ENCODE assay signal across 8 cellular contexts in the genomic region with DNA sequence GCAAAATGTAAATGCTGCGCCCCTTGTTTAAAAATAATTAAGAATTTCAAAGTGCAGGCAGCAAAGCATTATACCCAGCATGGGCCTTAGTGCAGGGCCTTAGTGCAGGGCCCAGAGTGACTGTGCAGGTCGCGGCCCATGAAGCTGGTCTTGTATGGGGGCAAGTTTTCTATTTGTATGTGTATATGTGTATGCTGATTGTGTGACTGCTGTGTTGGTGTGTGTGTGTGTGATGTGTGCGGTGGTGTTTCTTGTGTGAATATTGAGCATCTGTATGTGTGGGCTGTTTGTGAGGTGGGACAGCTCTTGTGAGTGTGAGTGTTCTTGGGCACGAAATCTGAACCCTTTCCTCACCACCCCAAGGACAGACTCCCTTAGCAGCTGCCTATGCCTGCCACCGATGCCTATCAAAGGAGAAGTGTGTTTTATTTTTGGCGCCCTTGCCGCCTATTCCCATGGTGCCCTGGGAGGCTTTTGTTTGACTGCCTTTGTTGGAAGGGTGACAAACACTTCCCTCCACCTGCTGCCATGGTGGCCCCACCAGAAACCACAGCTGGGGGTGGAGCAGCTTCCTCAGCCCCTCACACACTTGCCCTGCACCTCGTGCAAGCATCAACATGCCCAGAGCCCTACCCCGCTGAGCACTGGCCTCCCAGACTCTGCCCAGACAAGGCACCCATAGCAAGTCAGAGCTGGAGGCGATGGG. TPM values are rescaled to one million over a fixed set of nuclear protein-coding genes. Genes with fewer than 3 reads are reported as not detected.
DNase-seq lines count a peak whose midpoint lies in the region; ATAC-seq and TF ChIP-seq lines count a peak whose summit lies in the region.

No MANE protein-coding gene starts in this region.

- peak overlapping the region; percentile 35 for H3K4me3 Mint-ChIP-seq in activated T-helper 1 cell treated with anti-CD3 and anti-CD28 coated beads, Interleukin-12 subunit alpha, Interleukin-12 subunit beta, Interleukin-2, Interleukin-4 antibody, amounts not matched to agents 30 ng/mL and 10 ng/mL and 1 ng/mL, durations not matched to agents 14 hours and 24 hours and 36 hours
- peak overlapping the region; percentile 28 for H3K4me3 Mint-ChIP-seq in memory B cell

- H3K36me3 Mint-ChIP-seq in activated T-helper 1 cell treated with anti-CD3 and anti-CD28 coated beads, Interleukin-12 subunit alpha, Interleukin-12 subunit beta, Interleukin-2, Interleukin-4 antibody, amounts not matched to agents 30 ng/mL and 10 ng/mL and 1 ng/mL, durations not matched to agents 14 hours and 24 hours and 36 hours (ENCODE audit: low read depth), result peaks cover 27% of the 10 kb centered on the region
- H3K36me3 Mint-ChIP-seq in memory B cell, result no peaks in the 10 kb centered on the region

- intact Hi-C loops in activated T-helper 1 cell treated with anti-CD3 and anti-CD28 coated beads, Interleukin-12 subunit alpha, Interleukin-12 subunit beta, Interleukin-2, Interleukin-4 antibody, amounts not matched to agents 30 ng/mL and 10 ng/mL and 1 ng/mL, durations not matched to agents 14 hours and 24 hours and 36 hours (cut with micrococcal nuclease), result no loop called here
- intact Hi-C loops in vagina (cut with DNase I), result no loop called here

- H3K27ac Mint-ChIP-seq in activated T-helper 1 cell treated with anti-CD3 and anti-CD28 coated beads, Interleukin-12 subunit alpha, Interleukin-12 subunit beta, Interleukin-2, Interleukin-4 antibody, amounts not matched to agents 30 ng/mL and 10 ng/mL and 1 ng/mL, durations not matched to agents 14 hours and 24 hours and 36 hours, result peak overlapping the region; percentile 68
- H3K27ac Mint-ChIP-seq in memory B cell, result peak overlapping the region; percentile 81

- ATAC-seq in HG02798 (IDR thresholded peaks at IDR 0.05; ENCODE audit: poor library complexity, unreplicated experiment) (peak; percentile 32), memory B cell (ENCODE audit: low read depth) (peak; percentile 75), GM19023 (IDR thresholded peaks at IDR 0.05; ENCODE audit: unreplicated experiment) (no peak)

- no peaks in the 10 kb centered on the region for H3K36me3 ChIP-seq in vagina

- no peak overlapping the region for H3K4me3 ChIP-seq in vagina

- H3K27ac ChIP-seq in vagina, result peak overlapping the region; percentile 88

- H3K4me1 ChIP-seq in vagina, result peaks cover 72% of the 10 kb centered on the region

- TF ChIP-seq CTCF in vagina (IDR thresholded peaks at IDR 0.05), result no peak

- no peaks in the 10 kb centered on the region for H3K27me3 ChIP-seq in vagina

- no peaks in the 10 kb centered on the region for H3K9me3 ChIP-seq in vagina

- no peaks in the 10 kb centered on the region for H3K9me3 Mint-ChIP-seq in activated T-helper 1 cell treated with anti-CD3 and anti-CD28 coated beads, Interleukin-12 subunit alpha, Interleukin-12 subunit beta, Interleukin-2, Interleukin-4 antibody, amounts not matched to agents 30 ng/mL and 10 ng/mL and 1 ng/mL, durations not matched to agents 14 hours and 24 hours and 36 hours
- H3K9me3 Mint-ChIP-seq in memory B cell, result no peaks in the 10 kb centered on the region

- peaks cover 10% of the 10 kb centered on the region for H3K27me3 Mint-ChIP-seq in activated T-helper 1 cell treated with anti-CD3 and anti-CD28 coated beads, Interleukin-12 subunit alpha, Interleukin-12 subunit beta, Interleukin-2, Interleukin-4 antibody, amounts not matched to agents 30 ng/mL and 10 ng/mL and 1 ng/mL, durations not matched to agents 14 hours and 24 hours and 36 hours (ENCODE audit: insufficient read depth)
- no peaks in the 10 kb centered on the region for H3K27me3 Mint-ChIP-seq in memory B cell

- TF ChIP-seq POLR2A in vagina (IDR thresholded peaks at IDR 0.05), result no peak

- peaks cover 70% of the 10 kb centered on the region for H3K4me1 Mint-ChIP-seq in activated T-helper 1 cell treated with anti-CD3 and anti-CD28 coated beads, Interleukin-12 subunit alpha, Interleukin-12 subunit beta, Interleukin-2, Interleukin-4 antibody, amounts not matched to agents 30 ng/mL and 10 ng/mL and 1 ng/mL, durations not matched to agents 14 hours and 24 hours and 36 hours (ENCODE audit: low read depth)
- H3K4me1 Mint-ChIP-seq in memory B cell, result peaks cover 57% of the 10 kb centered on the region

- peak; percentile 49 for DNase-seq in NCI-H526 treated with DMSO at 0.1 percent for 48 hours (lab: John Stamatoyannopoulos, UW)
- peak; percentile 44 for DNase-seq in activated T-helper 1 cell treated with anti-CD3 and anti-CD28 coated beads, Interleukin-12 subunit alpha, Interleukin-12 subunit beta, Interleukin-2, Interleukin-4 antibody, amounts not matched to agents 30 ng/mL and 10 ng/mL and 1 ng/mL, durations not matched to agents 14 hours and 24 hours and 36 hours (ENCODE audit: low spot score)
- DNase-seq in memory B cell (ENCODE audit: low spot score in 2 of 2), result peak; percentile 8 to 50
- DNase-seq in vagina (ENCODE audit: extremely low spot score in 2 of 2), result peak in 1 of 2 donors; percentile 90
- no peak for DNase-seq in iPS-NIHi11 (ENCODE audit: low spot score)
- DNase-seq in germinal center (ENCODE audit: low spot score), result no peak

RNA-seq across cellular contexts. Expression of a gene that starts 18.0 kb away (rescaled TPM):
- total RNA-seq in activated T-helper 1 cell treated with anti-CD3 and anti-CD28 coated beads, Interleukin-12 subunit alpha, Interleukin-12 subunit beta, Interleukin-2, Interleukin-4 antibody, amounts not matched to agents 30 ng/mL and 10 ng/mL and 1 ng/mL, durations not matched to agents 14 hours and 24 hours and 36 hours, result 165 and 166 TPM in 2 replicates
- not detected for total RNA-seq in vagina

RNA-seq across cellular contexts. Expression of a gene that starts 45.8 kb away (rescaled TPM):
- total RNA-seq in activated T-helper 1 cell treated with anti-CD3 and anti-CD28 coated beads, Interleukin-12 subunit alpha, Interleukin-12 subunit beta, Interleukin-2, Interleukin-4 antibody, amounts not matched to agents 30 ng/mL and 10 ng/mL and 1 ng/mL, durations not matched to agents 14 hours and 24 hours and 36 hours, result 14.5 and 15.5 TPM in 2 replicates
- total RNA-seq in vagina, result 296 TPM

Comparison
In these comparisons a context has a peak if more than half of its experiments do, and no peak if none do; other contexts are left out.
1. DNase-seq: peak in NCI-H526 treated with DMSO at 0.1 percent for 48 hours (single experiment), activated T-helper 1 cell treated with anti-CD3 and anti-CD28 coated beads, Interleukin-12 subunit alpha, Interleukin-12 subunit beta, Interleukin-2, Interleukin-4 antibody, amounts not matched to agents 30 ng/mL and 10 ng/mL and 1 ng/mL, durations not matched to agents 14 hours and 24 hours and 36 hours (single experiment) and memory B cell (2 of 2); none in iPS-NIHi11 (single experiment) and germinal center (single experiment).
2. RNA of a gene that starts 18.0 kb away (total RNA-seq): 165 to 166 TPM in activated T-helper 1 cell treated with anti-CD3 and anti-CD28 coated beads, Interleukin-12 subunit alpha, Interleukin-12 subunit beta, Interleukin-2, Interleukin-4 antibody, amounts not matched to agents 30 ng/mL and 10 ng/mL and 1 ng/mL, durations not matched to agents 14 hours and 24 hours and 36 hours; not detected in vagina (single experiment); every median in the first group is over 100 times any median in the second.
3. RNA of a gene that starts 45.8 kb away (total RNA-seq): 296 TPM in vagina (single experiment); 14.5 to 15.5 TPM in activated T-helper 1 cell treated with anti-CD3 and anti-CD28 coated beads, Interleukin-12 subunit alpha, Interleukin-12 subunit beta, Interleukin-2, Interleukin-4 antibody, amounts not matched to agents 30 ng/mL and 10 ng/mL and 1 ng/mL, durations not matched to agents 14 hours and 24 hours and 36 hours; every median in the first group is over 10 times any median in the second.